Comparison of ENCODE assay signal across 10 cellular contexts in genomic region chr9:70390922-70391321, GRCh38. TPM values are rescaled to one million over a fixed set of nuclear protein-coding genes. Genes with fewer than 3 reads are reported as not detected.
DNase-seq lines count a peak whose midpoint lies in the region; ATAC-seq and TF ChIP-seq lines count a peak whose summit lies in the region.
"Had no signal": no experiment of that assay in that cellular context is flagged by ENCODE, and none has a peak within 500 bp of the region (broad histone marks: within the 10 kb centered on the region; RNA-seq: fewer than 3 reads in every experiment).

No MANE protein-coding gene starts in this region.

- peaks cover 24% of the 10 kb centered on the region for H3K4me1 Mint-ChIP-seq in activated CD8-positive, alpha-beta memory T cell treated with anti-CD3 and anti-CD28 coated beads, Interleukin-2, amount 10 ng/mL, durations not matched to agents 7 days and 5 days
- peaks cover 30% of the 10 kb centered on the region for H3K4me1 Mint-ChIP-seq in activated T-helper 2 cell treated with anti-CD3 and anti-CD28 coated beads, Interferon-gamma antibody, Interleukin-2, Interleukin-4, amounts not matched to agents 10 μg/mL and 5 μg/mL and 100 μg/mL, durations not matched to agents 14 hours and 24 hours and 36 hours (ENCODE audit: low read depth)

- no peaks in the 10 kb centered on the region for H3K27me3 Mint-ChIP-seq in activated CD8-positive, alpha-beta memory T cell treated with anti-CD3 and anti-CD28 coated beads, Interleukin-2, amount 10 ng/mL, durations not matched to agents 7 days and 5 days
- no peaks in the 10 kb centered on the region for H3K27me3 Mint-ChIP-seq in activated T-helper 2 cell treated with anti-CD3 and anti-CD28 coated beads, Interferon-gamma antibody, Interleukin-2, Interleukin-4, amounts not matched to agents 10 μg/mL and 5 μg/mL and 100 μg/mL, durations not matched to agents 14 hours and 24 hours and 36 hours (ENCODE audit: low read depth)

- DNase-seq in activated CD8-positive, alpha-beta memory T cell treated with anti-CD3 and anti-CD28 coated beads, Interleukin-2, amount 10 ng/mL, durations not matched to agents 7 days and 5 days: no peak
- no peak for DNase-seq in activated CD8-positive, alpha-beta memory T cell treated with anti-CD3 and anti-CD28 coated beads for 24 hours
- no peak for DNase-seq in activated T-helper 2 cell treated with anti-CD3 and anti-CD28 coated beads, Interferon-gamma antibody, Interleukin-2, Interleukin-4, amounts not matched to agents 10 μg/mL and 5 μg/mL and 100 μg/mL, durations not matched to agents 14 hours and 24 hours and 36 hours (ENCODE audit: low spot score)
- DNase-seq in inferior parietal cortex (ENCODE audit: extremely low spot score) (peak; percentile 8), stomach (no peak), NCI-H748 treated with DMSO at 0.1 percent for 48 hours (lab: John Stamatoyannopoulos, UW) (no peak), SHP77 treated with DMSO at 0.1 percent for 48 hours (lab: John Stamatoyannopoulos, UW) (no peak)
- DNase-seq in activated CD4-positive, CD25-positive, alpha-beta regulatory T cell (lab: John Stamatoyannopoulos, UW): no peak
- DNase-seq: colonic mucosa, NCI-H1105 had no signal

- ATAC-seq in activated CD8-positive, alpha-beta memory T cell treated with anti-CD3 and anti-CD28 coated beads, Interleukin-2, amount 10 ng/mL, durations not matched to agents 7 days and 5 days: no peak

- no peak for TF ChIP-seq POLR2A in stomach (IDR thresholded peaks at IDR 0.05)

- H3K4me1 ChIP-seq in stomach: peaks cover 54 to 98% (median 83%) of the 10 kb centered on the region in 4 donors

- 72 to 91% (median 76%) methylated on average over 2 of the region's 2 CpGs for WGBS in stomach, 5 donors

- H3K36me3 ChIP-seq in stomach: peaks cover 6 to 24% (median 20%) of the 10 kb centered on the region in 4 donors
- H3K36me3 ChIP-seq: colonic mucosa had no signal

- intact Hi-C loops in activated T-helper 2 cell treated with anti-CD3 and anti-CD28 coated beads, Interferon-gamma antibody, Interleukin-2, Interleukin-4, amounts not matched to agents 10 μg/mL and 5 μg/mL and 100 μg/mL, durations not matched to agents 14 hours and 24 hours and 36 hours (cut with micrococcal nuclease): loop anchor here (2.0 to 5.0 kb wide), 2 partner anchors 20 to 49 kb away; no protein-coding TSS in a partner anchor
- intact Hi-C loops in stomach (cut with DNase I; ENCODE audit: low total_unique reads): no loop called here

- H3K36me3 Mint-ChIP-seq in activated CD8-positive, alpha-beta memory T cell treated with anti-CD3 and anti-CD28 coated beads, Interleukin-2, amount 10 ng/mL, durations not matched to agents 7 days and 5 days: peaks cover 9% of the 10 kb centered on the region
- H3K36me3 Mint-ChIP-seq in activated T-helper 2 cell treated with anti-CD3 and anti-CD28 coated beads, Interferon-gamma antibody, Interleukin-2, Interleukin-4, amounts not matched to agents 10 μg/mL and 5 μg/mL and 100 μg/mL, durations not matched to agents 14 hours and 24 hours and 36 hours (ENCODE audit: low read depth): peaks cover 28% of the 10 kb centered on the region

- H3K9me3 Mint-ChIP-seq in activated CD8-positive, alpha-beta memory T cell treated with anti-CD3 and anti-CD28 coated beads, Interleukin-2, amount 10 ng/mL, durations not matched to agents 7 days and 5 days (ENCODE audit: low read depth): no peaks in the 10 kb centered on the region
- no peaks in the 10 kb centered on the region for H3K9me3 Mint-ChIP-seq in activated T-helper 2 cell treated with anti-CD3 and anti-CD28 coated beads, Interferon-gamma antibody, Interleukin-2, Interleukin-4, amounts not matched to agents 10 μg/mL and 5 μg/mL and 100 μg/mL, durations not matched to agents 14 hours and 24 hours and 36 hours

- no peaks in the 10 kb centered on the region for H3K9me3 ChIP-seq in stomach
- H3K9me3 ChIP-seq: colonic mucosa had no signal

- no peak for TF ChIP-seq CTCF in stomach (IDR thresholded peaks at IDR 0.05)

- no peak for TF ChIP-seq EP300 in stomach (IDR thresholded peaks at IDR 0.05)

- H3K27ac ChIP-seq in stomach: peak overlapping the region in 4 of 5 donors; percentile 17 to 65 (median 44)
- H3K27ac ChIP-seq: colonic mucosa had no signal

- peak overlapping the region; percentile 25 for H3K27ac Mint-ChIP-seq in activated CD8-positive, alpha-beta memory T cell treated with anti-CD3 and anti-CD28 coated beads, Interleukin-2, amount 10 ng/mL, durations not matched to agents 7 days and 5 days
- H3K27ac Mint-ChIP-seq in activated T-helper 2 cell treated with anti-CD3 and anti-CD28 coated beads, Interferon-gamma antibody, Interleukin-2, Interleukin-4, amounts not matched to agents 10 μg/mL and 5 μg/mL and 100 μg/mL, durations not matched to agents 14 hours and 24 hours and 36 hours: peak overlapping the region; percentile 80

- no peaks in the 10 kb centered on the region for H3K27me3 ChIP-seq in stomach
- H3K27me3 ChIP-seq: colonic mucosa had no signal

- H3K4me3 ChIP-seq in stomach: no peak overlapping the region
- H3K4me3 ChIP-seq: colonic mucosa had no signal

- H3K4me3 Mint-ChIP-seq in activated CD8-positive, alpha-beta memory T cell treated with anti-CD3 and anti-CD28 coated beads, Interleukin-2, amount 10 ng/mL, durations not matched to agents 7 days and 5 days: no peak overlapping the region
- H3K4me3 Mint-ChIP-seq in activated T-helper 2 cell treated with anti-CD3 and anti-CD28 coated beads, Interferon-gamma antibody, Interleukin-2, Interleukin-4, amounts not matched to agents 10 μg/mL and 5 μg/mL and 100 μg/mL, durations not matched to agents 14 hours and 24 hours and 36 hours (ENCODE audit: low read depth): peak overlapping the region; percentile 56

- CTCF ChIA-PET in activated CD8-positive, alpha-beta memory T cell treated with anti-CD3 and anti-CD28 coated beads, Interleukin-2, amount 10 ng/mL, durations not matched to agents 7 days and 5 days (lab: Charles Lee): interaction anchor here (0.8 to 1.7 kb wide), 4 partner anchors 16 to 211 kb away, joined by 3 to 9 read pairs (median 4); no protein-coding TSS in a partner anchor

RNA-seq across cellular contexts. Expression of gene KLF9, which starts 23.5 kb away (rescaled TPM):
- total RNA-seq in activated CD8-positive, alpha-beta memory T cell treated with anti-CD3 and anti-CD28 coated beads, Interleukin-2, amount 10 ng/mL, durations not matched to agents 7 days and 5 days: 10 to 100 TPM; 12.0 to 12.2 TPM
- total RNA-seq in activated T-helper 2 cell treated with anti-CD3 and anti-CD28 coated beads, Interferon-gamma antibody, Interleukin-2, Interleukin-4, amounts not matched to agents 10 μg/mL and 5 μg/mL and 100 μg/mL, durations not matched to agents 14 hours and 24 hours and 36 hours: 13.5 and 13.7 TPM in 2 replicates
- 100 to 1,000 TPM in 2 of 5 donors, 10 to 100 TPM in 3; 37.3 to 174 (median 95.3) TPM for total RNA-seq in stomach
- 10 to 100 TPM; 27.9 to 35.9 (median 28.4) TPM for polyA plus RNA-seq in stomach
